Comparison of ENCODE assay signal across 7 cellular contexts in genomic region chr22:21442646-21443045, GRCh38. TPM values are rescaled to one million over a fixed set of nuclear protein-coding genes. Genes with fewer than 3 reads are reported as not detected.
A peak's percentile ranks its signal among the peaks of the same experiment; 100 is the strongest.
DNase-seq lines count a peak whose midpoint lies in the region; ATAC-seq, FAIRE-seq and TF ChIP-seq lines count a peak whose summit lies in the region.
"Not testable (repeated sequence)": the region's sequence is repeated elsewhere in the genome, so short reads cannot be mapped to it uniquely, and the experiment has no call there.

No MANE protein-coding gene starts in this region.

- H3K4me1 ChIP-seq in K562 (replicated peaks in 1 of 2; ENCODE audit: control insufficient read depth in 2 of 2, insufficient read depth in 2 of 2, low read length in 2 of 2) = peaks cover 2 to 54% of the 10 kb centered on the region in 2 experiments; a peak in 4 of 5 replicates
- not testable (repeated sequence) for H3K4me1 ChIP-seq in cardiac muscle cell (ENCODE audit: low read depth); kidney (ENCODE audit: control insufficient read depth in 1 of 2, insufficient read depth in 1 of 2, low read depth in 1 of 2, low read length in 2 of 2); pancreas; suprapubic skin

- not testable (repeated sequence) for TF ChIP-seq RAD21 in K562 (CRISPR knock-in tag; conservative IDR thresholded peaks at IDR 0.05 in 1 of 2, IDR thresholded peaks at IDR 0.05 in 1 of 2)

- peaks cover 35% of the 10 kb centered on the region for H3K79me2 ChIP-seq in K562 (ENCODE audit: control insufficient read depth, insufficient read depth, low read length)

- H3K4me2 ChIP-seq in K562 (ENCODE audit: insufficient read depth, low read length) = not testable (repeated sequence)

- H3K9me3 ChIP-seq in K562 (replicated peaks; ENCODE audit: control insufficient read depth, insufficient read depth, low read depth, low read length); cardiac muscle cell (ENCODE audit: low read depth); kidney (ENCODE audit: control insufficient read depth in 1 of 2, low read length in 2 of 2); pancreas; suprapubic skin: not testable (repeated sequence)

- DNase-seq in activated CD4-positive, CD25-positive, alpha-beta regulatory T cell treated with anti-CD3 and anti-CD28 coated beads, Interleukin-2, amount 50 U/mL, for 72 hours = peak; percentile 23
- DNase-seq in K562 (ENCODE audit: extremely low read depth in 1 of 4, low spot score in 3 of 4); cardiac muscle cell (ENCODE audit: low read depth in 1 of 2, low spot score in 1 of 2): not testable (repeated sequence)
- DNase-seq in kidney (peak; percentile 59), mesenteric fat pad (ENCODE audit: low spot score) (peak; percentile 39), pancreas (peak; percentile 2 to 66 (median 30)), suprapubic skin (ENCODE audit: low spot score in 2 of 2) (peak; percentile 55 to 82)

- not testable (repeated sequence) for TF ChIP-seq CTCF in K562 (IDR thresholded peaks at IDR 0.05 in 2 of 3, conservative IDR thresholded peaks at IDR 0.05 in 1 of 3; ENCODE audit: insufficient read depth in 2 of 3, low read depth in 1 of 3, low read length in 3 of 3); cardiac muscle cell (IDR thresholded peaks at IDR 0.05; ENCODE audit: low read depth, low read length); kidney (IDR thresholded peaks at IDR 0.05; ENCODE audit: borderline replicate concordance, extremely low read depth, insufficient read depth); pancreas (IDR thresholded peaks at IDR 0.05); suprapubic skin (IDR thresholded peaks at IDR 0.05)

- WGBS in K562 (ENCODE audit: insufficient coverage, low coverage, missing lambda C conversion rate) = 95% methylated on average over 2 of the region's 15 CpGs
- 67% methylated on average over 3 of the region's 15 CpGs; no CpG with 5 or more reads in 1 of the 2 donors for WGBS in pancreas, 2 donors
- WGBS in suprapubic skin = no CpG with 5 or more reads among the region's 15 CpGs

- H2AFZ ChIP-seq in K562 (ENCODE audit: low read depth, low read length) = not testable (repeated sequence)

- not testable (repeated sequence) for H3K9me1 ChIP-seq in K562 (ENCODE audit: control insufficient read depth, insufficient read depth, low read length)

- TF ChIP-seq EP300 in K562 (IDR thresholded peaks at IDR 0.05; ENCODE audit: low read length); suprapubic skin (IDR thresholded peaks at IDR 0.05): not testable (repeated sequence)

- TF ChIP-seq POLR2A in K562 (conservative IDR thresholded peaks at IDR 0.05); suprapubic skin (IDR thresholded peaks at IDR 0.05): not testable (repeated sequence)

- H3K36me3 ChIP-seq in K562 (ENCODE audit: control insufficient read depth, insufficient read depth, low read length) = peaks cover 51% of the 10 kb centered on the region
- H3K36me3 ChIP-seq in cardiac muscle cell; kidney (ENCODE audit: control insufficient read depth in 1 of 2, insufficient read depth in 2 of 2, low read length in 2 of 2): not testable (repeated sequence)
- peaks cover 0 to 15% (median 11%) of the 10 kb centered on the region in 3 donors for H3K36me3 ChIP-seq in pancreas
- peaks cover 25% of the 10 kb centered on the region for H3K36me3 ChIP-seq in suprapubic skin

- intact Hi-C loops in K562 (cut with micrococcal nuclease); kidney (cut with DNase I); pancreas (cut with DNase I): not testable (repeated sequence)

- H3K27ac ChIP-seq in K562 (ENCODE audit: extremely low read depth, low read depth, low read length); kidney (ENCODE audit: low read depth in 2 of 2, low read length in 2 of 2); pancreas; suprapubic skin: not testable (repeated sequence)
- H3K27ac ChIP-seq in cardiac muscle cell = peak overlapping the region; percentile 48

- POLR2A ChIA-PET in K562 (lab: Yijun Ruan, JAX) = interaction anchor here (1.2 kb wide), 1 partner anchor 204 kb away, joined by 4 read pairs; no protein-coding TSS in a partner anchor

- BruUV-seq in K562 (replicated peaks; lab: Mats Ljungman, UMichigan) = not testable (repeated sequence)

- H4K20me1 ChIP-seq in K562 (replicated peaks; ENCODE audit: control insufficient read depth, insufficient read depth, low read length) = peaks cover 43% of the 10 kb centered on the region

- H3K9ac ChIP-seq in K562 (ENCODE audit: insufficient read depth in 1 of 2, low read depth in 2 of 2, low read length in 2 of 2) = peak overlapping the region in 1 of 2 experiments; percentile 61; a peak in 2 of 4 replicates
- not testable (repeated sequence) for H3K9ac ChIP-seq in kidney (ENCODE audit: low read length in 2 of 2)

- in situ Hi-C loops in K562 (cut with MboI) = not testable (repeated sequence)

- not testable (repeated sequence) for H3K27me3 ChIP-seq in K562 (ENCODE audit: control insufficient read depth in 2 of 2, insufficient read depth in 2 of 2, low read length in 2 of 2); cardiac muscle cell; pancreas; suprapubic skin

- CTCF ChIA-PET in K562 (lab: Yijun Ruan, JAX; ENCODE audit: low intra/inter-chr PET ratio) = not testable (repeated sequence)

- ATAC-seq in K562, pancreas: not testable (repeated sequence)

- not testable (repeated sequence) for H3K4me3 ChIP-seq in K562; cardiac muscle cell; kidney (ENCODE audit: low read length in 2 of 2); pancreas; suprapubic skin

- FAIRE-seq in K562 (lab: Jason Lieb, UNC); kidney (lab: Jason Lieb, UNC); pancreas (lab: Jason Lieb, UNC): not testable (repeated sequence)

RNA-seq across cellular contexts. Expression of gene TMEM191C, which starts 24.5 kb away (rescaled TPM):
- 5.4 and 9.0 TPM in 2 replicates for total RNA-seq in K562 (2011; cell fraction: chromatin; rRNA removed; ENCODE audit: low replicate concordance)
- total RNA-seq in K562 (2011; cell fraction: nucleolus; rRNA removed) = 9.5 and 10.3 TPM in 2 replicates
- 7.1 and 8.9 TPM in 2 replicates for total RNA-seq in K562 (2011; cell fraction: nucleoplasm; rRNA removed)
- total RNA-seq in K562 (2014; rRNA removed) (3.4 and 4.6 TPM in 2 replicates), K562 (2014; rRNA removed; fragmentation: Illumina TruSeq; extraction: Trizol) (0.41 and 0.84 TPM in 2 replicates), K562 (2015; rRNA removed; fragmentation: Illumina TruSeq; extraction: Trizol) (1.1 and 1.6 TPM in 2 replicates), K562 (2021) (5.8 and 7.1 TPM in 2 replicates), cardiac muscle cell (13.4 and 13.8 TPM in 2 replicates), kidney (1.4 TPM), mesenteric fat pad (0.16 TPM), pancreas (under 1 TPM in 5 of 6 donors, not detected in 1; 0.20 to 0.55 (median 0.51) TPM), suprapubic skin (1 to 10 TPM in 1 of 4 donors, under 1 TPM in 2, not detected in 1; 0.42 to 1.7 (median 0.47) TPM)
- polyA plus RNA-seq in K562 (2011; rRNA removed) (2.1 and 3.1 TPM in 2 replicates), K562 (2014; fragmentation: Illumina TruSeq; extraction: Trizol) (0.82 and 1.1 TPM in 2 replicates), K562 (2014; fragmentation: Nextera tagmentation; extraction: Ambion mirVana) (under 1 TPM; 0.15 to 0.28 TPM), K562 (2014; rRNA removed) (4.0 and 6.5 TPM in 2 replicates), cardiac muscle cell (11.3 and 11.8 TPM in 2 replicates), kidney (ENCODE audit: insufficient read depth, low read depth, low replicate concordance) (2.1 TPM), pancreas (1 to 10 TPM in 1 of 2 donors, under 1 TPM in 1; 0.68 to 1.8 TPM)
- polyA plus RNA-seq in K562 (2011; cell fraction: cytosol; rRNA removed) = 5.0 and 11.5 TPM in 2 replicates
- 13.1 and 16.7 TPM in 2 replicates for polyA plus RNA-seq in K562 (2011; cell fraction: nucleus; rRNA removed)
- 5.2 and 9.2 TPM in 2 replicates for polyA plus RNA-seq in K562 (2012)
- 0.46 and 0.93 TPM in 2 replicates for polyA minus RNA-seq in K562 (2011; rRNA and poly(A)+ RNA removed)
- polyA minus RNA-seq in K562 (2011; cell fraction: cytosol; rRNA and poly(A)+ RNA removed) = 2.4 and 4.9 TPM in 2 replicates
- polyA minus RNA-seq in K562 (2011; cell fraction: nucleus; rRNA and poly(A)+ RNA removed) = 2.4 and 3.0 TPM in 2 replicates

RNA-seq across cellular contexts. Expression of gene HIC2, which starts 25.5 kb away (rescaled TPM):
- 56.9 and 123 TPM in 2 replicates for total RNA-seq in K562 (2011; cell fraction: chromatin; rRNA removed; ENCODE audit: low replicate concordance)
- 77.2 and 88.6 TPM in 2 replicates for total RNA-seq in K562 (2011; cell fraction: nucleolus; rRNA removed)
- total RNA-seq in K562 (2011; cell fraction: nucleoplasm; rRNA removed) = 64.3 and 67.2 TPM in 2 replicates
- 68.3 and 85.5 TPM in 2 replicates for total RNA-seq in K562 (2014; rRNA removed)
- 25.5 and 25.6 TPM in 2 replicates for total RNA-seq in K562 (2014; rRNA removed; fragmentation: Illumina TruSeq; extraction: Trizol)
- 51.0 and 51.9 TPM in 2 replicates for total RNA-seq in K562 (2015; rRNA removed; fragmentation: Illumina TruSeq; extraction: Trizol)
- 104 and 117 TPM in 2 replicates for total RNA-seq in K562 (2021)
- 19.7 and 20.7 TPM in 2 replicates for polyA plus RNA-seq in K562 (2011; rRNA removed)
- polyA plus RNA-seq in K562 (2011; cell fraction: cytosol; rRNA removed) = 25.5 and 39.2 TPM in 2 replicates
- polyA plus RNA-seq in K562 (2011; cell fraction: nucleus; rRNA removed) = 39.9 and 64.1 TPM in 2 replicates
- polyA plus RNA-seq in K562 (2012) = 40.2 and 58.7 TPM in 2 replicates
- 35.5 and 50.6 TPM in 2 replicates for polyA plus RNA-seq in K562 (2014; fragmentation: Illumina TruSeq; extraction: Trizol)
- polyA plus RNA-seq in K562 (2014; fragmentation: Nextera tagmentation; extraction: Ambion mirVana) = 1 to 10 TPM; 1.7 to 2.6 TPM
- polyA plus RNA-seq in K562 (2014; rRNA removed) = 40.8 and 41.4 TPM in 2 replicates
- polyA minus RNA-seq in K562 (2011; rRNA and poly(A)+ RNA removed) = 20.9 and 37.6 TPM in 2 replicates
- 47.0 and 61.2 TPM in 2 replicates for polyA minus RNA-seq in K562 (2011; cell fraction: cytosol; rRNA and poly(A)+ RNA removed)
- 31.5 and 40.1 TPM in 2 replicates for polyA minus RNA-seq in K562 (2011; cell fraction: nucleus; rRNA and poly(A)+ RNA removed)
- 23.5 and 34.5 TPM in 2 replicates for total RNA-seq in cardiac muscle cell
- 9.4 and 15.8 TPM in 2 replicates for polyA plus RNA-seq in cardiac muscle cell
- total RNA-seq in kidney = 4.2 TPM
- polyA plus RNA-seq in kidney (ENCODE audit: insufficient read depth, low read depth, low replicate concordance) = 1.4 TPM
- 5.5 TPM for total RNA-seq in mesenteric fat pad
- 1 to 10 TPM; 1.8 to 2.7 (median 2.2) TPM for total RNA-seq in pancreas
- 1 to 10 TPM; 1.5 to 1.9 TPM for polyA plus RNA-seq in pancreas
- 1 to 10 TPM; 4.2 to 9.4 (median 6.3) TPM for total RNA-seq in suprapubic skin

RNA-seq across cellular contexts. Expression of gene RIMBP3B, which starts 59.1 kb away (rescaled TPM):
- total RNA-seq in K562 (2011; cell fraction: chromatin; rRNA removed; ENCODE audit: low replicate concordance) = 0.60 TPM in 1 of 2 replicates, not detected in the other
- total RNA-seq in K562 (2011; cell fraction: nucleolus; rRNA removed) = 0.13 and 1.0 TPM in 2 replicates
- total RNA-seq in K562 (2011; cell fraction: nucleoplasm; rRNA removed) = 0.29 and 0.46 TPM in 2 replicates
- total RNA-seq in K562 (2014; rRNA removed) (0.14 and 0.37 TPM in 2 replicates), K562 (2014; rRNA removed; fragmentation: Illumina TruSeq; extraction: Trizol) (0.18 and 0.19 TPM in 2 replicates), K562 (2015; rRNA removed; fragmentation: Illumina TruSeq; extraction: Trizol) (0.23 and 0.29 TPM in 2 replicates), K562 (2021) (0.55 and 0.78 TPM in 2 replicates), cardiac muscle cell (1.7 and 1.9 TPM in 2 replicates), kidney (0.16 TPM), mesenteric fat pad (0.06 TPM), pancreas (under 1 TPM in 2 of 6 donors, not detected in 4; 0.14 to 0.22 TPM), suprapubic skin (under 1 TPM in 1 of 4 donors, not detected in 3; 0.13 TPM)
- polyA plus RNA-seq in K562 (2011; rRNA removed) (0.03 and 0.16 TPM in 2 replicates), K562 (2014; fragmentation: Illumina TruSeq; extraction: Trizol) (0.14 and 0.24 TPM in 2 replicates), K562 (2014; fragmentation: Nextera tagmentation; extraction: Ambion mirVana) (under 1 TPM in 1 of 2 experiments, not detected in 1; 0.01 TPM), K562 (2014; rRNA removed) (0.08 and 0.18 TPM in 2 replicates), cardiac muscle cell (0.24 and 0.34 TPM in 2 replicates), kidney (ENCODE audit: insufficient read depth, low read depth, low replicate concordance) (not detected), pancreas (under 1 TPM in 1 of 2 donors, not detected in 1; 0.05 TPM)
- 0.06 and 0.13 TPM in 2 replicates for polyA plus RNA-seq in K562 (2011; cell fraction: cytosol; rRNA removed)
- polyA plus RNA-seq in K562 (2011; cell fraction: nucleus; rRNA removed) = 0.08 and 0.18 TPM in 2 replicates
- polyA plus RNA-seq in K562 (2012) = 0.43 and 1.1 TPM in 2 replicates
- 0.32 and 0.36 TPM in 2 replicates for polyA minus RNA-seq in K562 (2011; rRNA and poly(A)+ RNA removed)
- polyA minus RNA-seq in K562 (2011; cell fraction: cytosol; rRNA and poly(A)+ RNA removed) = 0.29 TPM in 1 of 2 replicates, not detected in the other
- 0.13 and 0.44 TPM in 2 replicates for polyA minus RNA-seq in K562 (2011; cell fraction: nucleus; rRNA and poly(A)+ RNA removed)
